In the genomic region with DNA sequence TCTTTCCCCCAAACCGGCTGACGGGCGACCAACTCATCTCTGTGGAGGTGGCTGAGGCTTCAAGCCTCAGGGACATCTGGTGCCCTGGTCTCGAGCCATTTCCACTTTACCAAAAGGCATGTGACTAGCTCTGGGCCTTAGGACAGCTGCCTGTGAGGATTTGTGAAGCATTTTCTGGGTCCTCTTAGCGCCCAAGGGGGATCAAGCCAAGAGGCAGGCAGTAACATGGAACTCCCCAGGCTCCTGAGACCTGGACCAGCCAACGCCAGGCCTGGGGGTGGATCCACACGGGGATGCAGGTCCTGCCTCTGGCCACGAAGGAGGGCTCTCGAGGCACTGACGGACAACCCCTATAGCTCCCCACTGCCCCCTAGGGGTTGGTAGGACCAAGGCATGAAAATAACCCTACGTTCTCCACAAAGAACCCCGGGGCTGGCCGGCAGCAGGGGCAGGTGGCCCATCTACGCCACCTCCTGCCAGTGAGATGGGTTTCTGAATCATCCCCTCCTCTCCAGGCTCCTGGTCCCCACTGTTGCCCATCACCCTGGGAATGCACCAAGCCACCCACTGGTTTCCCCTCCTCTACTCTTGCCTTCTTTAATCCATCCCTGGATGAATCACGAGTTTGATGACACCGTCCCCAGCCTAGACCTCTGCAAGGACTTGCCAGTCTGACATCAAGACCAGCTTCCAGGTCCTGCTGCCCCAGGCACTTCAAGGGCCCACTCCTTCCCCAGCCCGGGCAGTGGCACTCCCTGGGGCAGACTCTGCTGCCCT, we compare ENCODE assay signal across 8 cellular contexts. TPM values are rescaled to one million over a fixed set of nuclear protein-coding genes. Genes with fewer than 3 reads are reported as not detected.
DNase-seq lines count a peak whose midpoint lies in the region; ATAC-seq, FAIRE-seq and TF ChIP-seq lines count a peak whose summit lies in the region.

No MANE protein-coding gene starts in this region.

- TF ChIP-seq CTCF in GM10248 (IDR thresholded peaks at IDR 0.05; ENCODE audit: control extremely low read depth, extremely low read depth, low read depth, missing control alignments), result peak; percentile 17
- TF ChIP-seq CTCF in OCI-LY1 (IDR thresholded peaks at IDR 0.05; ENCODE audit: low read length), result peak; percentile 68
- TF ChIP-seq CTCF in choroid plexus epithelial cell (conservative IDR thresholded peaks at IDR 0.05; ENCODE audit: low read depth, low read length), result peak; percentile 71
- TF ChIP-seq CTCF in lung (IDR thresholded peaks at IDR 0.05; ENCODE audit: control extremely low read depth, extremely low read depth), result no peak
- no peak for TF ChIP-seq CTCF in kidney (IDR thresholded peaks at IDR 0.05; ENCODE audit: borderline replicate concordance, extremely low read depth, insufficient read depth)

- no peaks in the 10 kb centered on the region for H3K9me2 ChIP-seq in OCI-LY1 (ENCODE audit: low read depth, low read length)

- CTCF ChIA-PET in GM10248 (lab: Yijun Ruan, JAX), result interaction anchor here (1.3 kb wide), 1 partner anchor 41 kb away, joined by 3 read pairs; no protein-coding TSS in a partner anchor

- H3K27ac ChIP-seq in OCI-LY1 (ENCODE audit: low read depth, low read length, poor library complexity, severe bottlenecking) (no peak overlapping the region), lung (ENCODE audit: low read depth in 1 of 2, low read length in 1 of 2) (no peak overlapping the region), kidney (ENCODE audit: low read depth in 2 of 2, low read length in 2 of 2) (no peak overlapping the region)

- H3K36me3 ChIP-seq in OCI-LY1 (ENCODE audit: insufficient read depth, low read length) (peaks cover 7% of the 10 kb centered on the region), lung (ENCODE audit: control insufficient read depth in 2 of 2, insufficient read depth in 2 of 2, low read length in 2 of 2) (peaks cover 0 to 42% of the 10 kb centered on the region in 2 donors), kidney (ENCODE audit: control insufficient read depth in 1 of 2, insufficient read depth in 2 of 2, low read length in 2 of 2) (peaks cover 0 to 5% of the 10 kb centered on the region in 2 donors)

- no peaks in the 10 kb centered on the region for H3K79me2 ChIP-seq in OCI-LY1 (ENCODE audit: insufficient read depth, low read length)

- no peaks in the 10 kb centered on the region for H4K20me1 ChIP-seq in OCI-LY1 (ENCODE audit: insufficient read depth, low read length)

- H3K4me1 ChIP-seq in OCI-LY1 (ENCODE audit: insufficient read depth, low read length, severe bottlenecking) (no peaks in the 10 kb centered on the region), lung (ENCODE audit: control insufficient read depth in 2 of 2, insufficient read depth in 2 of 2, low read length in 2 of 2) (no peaks in the 10 kb centered on the region), kidney (ENCODE audit: control insufficient read depth in 1 of 2, insufficient read depth in 1 of 2, low read depth in 1 of 2, low read length in 2 of 2) (no peaks in the 10 kb centered on the region)

- intact Hi-C loops in kidney (cut with DNase I), result no loop called here

- no peak for FAIRE-seq in kidney (lab: Jason Lieb, UNC)

- no peaks in the 10 kb centered on the region for H3F3A ChIP-seq in OCI-LY1 (ENCODE audit: insufficient read depth, low read length)

- WGBS in lung, 2 donors, result 71 to 72% methylated on average over 17 of the region's 17 CpGs

- H3K9me3 ChIP-seq in OCI-LY1 (ENCODE audit: low read length), result no peaks in the 10 kb centered on the region
- no peaks in the 10 kb centered on the region for H3K9me3 ChIP-seq in lung (ENCODE audit: control insufficient read depth in 2 of 2, insufficient read depth in 1 of 2, low read length in 1 of 2)
- no peaks in the 10 kb centered on the region for H3K9me3 ChIP-seq in kidney (ENCODE audit: control insufficient read depth in 1 of 2, low read length in 2 of 2)

- no peak overlapping the region for H3K4me3 ChIP-seq in OCI-LY1 (ENCODE audit: low read depth, low read length, poor library complexity, severe bottlenecking)
- no peak overlapping the region for H3K4me3 ChIP-seq in choroid plexus epithelial cell (ENCODE audit: low read depth, low read length)
- no peak overlapping the region for H3K4me3 ChIP-seq in lung
- H3K4me3 ChIP-seq in kidney (ENCODE audit: low read length in 2 of 2), result no peak overlapping the region

- POLR2A ChIA-PET in GM10248 (lab: Yijun Ruan, JAX), result no interaction called here

- H3K4me2 ChIP-seq in OCI-LY1 (ENCODE audit: low read length), result no peak overlapping the region

- ATAC-seq in lung (ENCODE audit: insufficient read depth, low FRiP score) (peak; percentile 25), GM18909 (IDR thresholded peaks at IDR 0.05; ENCODE audit: poor library complexity, unreplicated experiment) (no peak)

- no peaks in the 10 kb centered on the region for H3K27me3 ChIP-seq in OCI-LY1 (ENCODE audit: insufficient read depth, low read length)
- no peaks in the 10 kb centered on the region for H3K27me3 ChIP-seq in lung (ENCODE audit: control insufficient read depth, insufficient read depth)

- H2AFZ ChIP-seq in OCI-LY1 (ENCODE audit: low read length), result no peak overlapping the region

- H3K9ac ChIP-seq in OCI-LY1 (ENCODE audit: low read length), result no peak overlapping the region
- H3K9ac ChIP-seq in kidney (ENCODE audit: low read length in 2 of 2), result no peak overlapping the region

- DNase-seq in A172 (ENCODE audit: low spot score) (peak; percentile 69), GM10248 (ENCODE audit: extremely low spot score) (no peak), choroid plexus epithelial cell (ENCODE audit: low read depth) (peak; percentile 76), lung (ENCODE audit: low spot score) (no peak), kidney (no peak), NCI-H1417 treated with DMSO at 0.1 percent for 48 hours (lab: John Stamatoyannopoulos, UW) (no peak)

RNA-seq across cellular contexts. Expression of a gene that starts 7.0 kb away (rescaled TPM):
- total RNA-seq in A172 (2014; rRNA removed; shearing (Covaris generic)), result 200 and 211 TPM in 2 replicates
- total RNA-seq in lung (100 to 1,000 TPM in 1 of 2 donors, 10 to 100 TPM in 1; 70.4 to 157 TPM), kidney (75.8 TPM)
- polyA plus RNA-seq in lung (100 to 1,000 TPM; 127 to 280 TPM), kidney (ENCODE audit: insufficient read depth, low read depth, low replicate concordance) (85.5 TPM)

RNA-seq across cellular contexts. Expression of a gene that starts 37.8 kb away (rescaled TPM):
- total RNA-seq in A172 (2014; rRNA removed; shearing (Covaris generic)), result 7.5 and 9.5 TPM in 2 replicates
- total RNA-seq in lung (10 to 100 TPM; 18.5 to 22.0 TPM), kidney (11.5 TPM)
- polyA plus RNA-seq in lung (10 to 100 TPM; 12.1 to 12.9 TPM), kidney (ENCODE audit: insufficient read depth, low read depth, low replicate concordance) (16.0 TPM)

RNA-seq across cellular contexts. Expression of a gene that starts 46.5 kb away (rescaled TPM):
- 81.8 and 93.3 TPM in 2 replicates for total RNA-seq in A172 (2014; rRNA removed; shearing (Covaris generic))
- total RNA-seq in lung (10 to 100 TPM; 33.2 to 95.5 TPM), kidney (61.9 TPM)
- polyA plus RNA-seq in lung (10 to 100 TPM; 42.3 to 45.5 TPM), kidney (ENCODE audit: insufficient read depth, low read depth, low replicate concordance) (14.0 TPM)

Comparison
In these comparisons a context has a peak if more than half of its experiments do, and no peak if none do; other contexts are left out.
1. DNase-seq: peak in A172 (single experiment) and choroid plexus epithelial cell (single experiment); none in GM10248 (single experiment), lung (single experiment), kidney (single experiment) and NCI-H1417 treated with DMSO at 0.1 percent for 48 hours (single experiment).
2. CTCF ChIP-seq: peak in GM10248 (single experiment), OCI-LY1 (single experiment) and choroid plexus epithelial cell (single experiment); none in lung (single experiment) and kidney (single experiment).